ENCODE assay signal across 8 cellular contexts in genomic region chr2:17813742-17814458, GRCh38. TPM values are rescaled to one million over a fixed set of nuclear protein-coding genes. Genes with fewer than 3 reads are reported as not detected.
A peak's percentile ranks its signal among the peaks of the same experiment; 100 is the strongest.
DNase-seq lines count a peak whose midpoint lies in the region; ATAC-seq and TF ChIP-seq lines count a peak whose summit lies in the region.

No MANE protein-coding gene starts in this region.

- H3K27ac Mint-ChIP-seq in natural killer cell treated with Interleukin-12 subunit alpha and Interleukin-12 subunit beta and Interleukin-15 and Interleukin-18, amount 100 ng/mL, for 72 hours: no peak overlapping the region

- DNase-seq in NCI-H1694 treated with DMSO at 0.1 percent for 48 hours (lab: John Stamatoyannopoulos, UW) (peak; percentile 99), left cardiac atrium (peak; percentile 43), cerebellar nuclear complex (lab: John Stamatoyannopoulos, UW) (no peak), NCI-H2081 (lab: John Stamatoyannopoulos, UW) (no peak)
- DNase-seq in natural killer cell treated with Interleukin-12 subunit alpha and Interleukin-12 subunit beta and Interleukin-15 and Interleukin-18, amount 100 ng/mL, for 72 hours (ENCODE audit: low spot score): no peak
- no peak for DNase-seq in activated CD4-positive, CD25-positive, alpha-beta regulatory T cell (lab: John Stamatoyannopoulos, UW)

- no peak overlapping the region for H3K4me3 Mint-ChIP-seq in natural killer cell treated with Interleukin-12 subunit alpha and Interleukin-12 subunit beta and Interleukin-15 and Interleukin-18, amount 100 ng/mL, for 72 hours

- no peaks in the 10 kb centered on the region for H3K9me3 Mint-ChIP-seq in natural killer cell treated with Interleukin-12 subunit alpha and Interleukin-12 subunit beta and Interleukin-15 and Interleukin-18, amount 100 ng/mL, for 72 hours

- intact Hi-C loops in left cardiac atrium (cut with DNase I): no loop called here

- ATAC-seq in GM18505 (IDR thresholded peaks at IDR 0.05; ENCODE audit: unreplicated experiment) (peak; percentile 87), HG02571 (IDR thresholded peaks at IDR 0.05; ENCODE audit: unreplicated experiment) (peak; percentile 89), left cardiac atrium (peak; percentile 66 to 87)
- ATAC-seq in natural killer cell treated with Interleukin-12 subunit alpha and Interleukin-12 subunit beta and Interleukin-15 and Interleukin-18, amount 100 ng/mL, for 72 hours: no peak

- no peaks in the 10 kb centered on the region for H3K36me3 Mint-ChIP-seq in natural killer cell treated with Interleukin-12 subunit alpha and Interleukin-12 subunit beta and Interleukin-15 and Interleukin-18, amount 100 ng/mL, for 72 hours

- peaks cover 23 to 26% of the 10 kb centered on the region in 2 donors for H3K27me3 Mint-ChIP-seq in natural killer cell treated with Interleukin-12 subunit alpha and Interleukin-12 subunit beta and Interleukin-15 and Interleukin-18, amount 100 ng/mL, for 72 hours

- H3K4me1 Mint-ChIP-seq in natural killer cell treated with Interleukin-12 subunit alpha and Interleukin-12 subunit beta and Interleukin-15 and Interleukin-18, amount 100 ng/mL, for 72 hours (ENCODE audit: low read depth in 2 of 2): no peaks in the 10 kb centered on the region

- no peak for TF ChIP-seq POLR2A in GM18505 (IDR thresholded peaks at IDR 0.05; ENCODE audit: borderline replicate concordance, extremely low read depth, insufficient read depth, insufficient read length)

RNA-seq across cellular contexts. Expression of gene MSGN1, which starts 2.4 kb away (rescaled TPM):
- not detected for total RNA-seq in left cardiac atrium
- total RNA-seq in natural killer cell treated with Interleukin-12 subunit alpha and Interleukin-12 subunit beta and Interleukin-15 and Interleukin-18, amount 100 ng/mL, for 72 hours: not detected

RNA-seq across cellular contexts. Expression of gene GEN1, which starts 60.0 kb away (rescaled TPM):
- total RNA-seq in left cardiac atrium: 1 to 10 TPM; 3.0 TPM
- 10 to 100 TPM; 31.0 to 51.2 TPM for total RNA-seq in natural killer cell treated with Interleukin-12 subunit alpha and Interleukin-12 subunit beta and Interleukin-15 and Interleukin-18, amount 100 ng/mL, for 72 hours

Comparison
In these comparisons a context has a peak if more than half of its experiments do, and no peak if none do; other contexts are left out.
1. ATAC-seq: peak in GM18505 (single experiment), HG02571 (single experiment) and left cardiac atrium (2 of 2); none in natural killer cell treated with Interleukin-12 subunit alpha and Interleukin-12 subunit beta and Interleukin-15 and Interleukin-18, amount 100 ng/mL, for 72 hours (0 of 2).
2. DNase-seq: peak in NCI-H1694 treated with DMSO at 0.1 percent for 48 hours (single experiment) and left cardiac atrium (single experiment); none in natural killer cell treated with Interleukin-12 subunit alpha and Interleukin-12 subunit beta and Interleukin-15 and Interleukin-18, amount 100 ng/mL, for 72 hours (single experiment), cerebellar nuclear complex (0 of 2), NCI-H2081 (0 of 2) and activated CD4-positive, CD25-positive, alpha-beta regulatory T cell (0 of 4).
3. RNA of gene GEN1, which starts 60.0 kb away (total RNA-seq): 31.0 to 51.2 TPM in natural killer cell treated with Interleukin-12 subunit alpha and Interleukin-12 subunit beta and Interleukin-15 and Interleukin-18, amount 100 ng/mL, for 72 hours; 3.0 TPM in left cardiac atrium; every median in the first group is over 4 times any median in the second.